ENCODE assay signal across 8 cellular contexts in genomic region chr16:67537270-67537635, GRCh38.
DNase-seq lines count a peak whose midpoint lies in the region; ATAC-seq and TF ChIP-seq lines count a peak whose summit lies in the region.

No MANE protein-coding gene starts in this region.

- CTCF ChIA-PET in AG04449 (lab: Yijun Ruan, JAX): interaction anchor here (1.2 to 11.0 kb wide), 4 partner anchors 9 to 127 kb away, joined by 3 to 138 read pairs (median 60); no protein-coding TSS in a partner anchor

- no peak for TF ChIP-seq CTCF in AG04449 (IDR thresholded peaks at IDR 0.05; ENCODE audit: insufficient read depth, low read length, missing control alignments)

- H3K4me3 ChIP-seq in AG04449 (ENCODE audit: low read depth, low read length): peak overlapping the region; percentile 68

- H3K4me3 Mint-ChIP-seq in central memory CD8-positive, alpha-beta T cell: peak overlapping the region; percentile 77

- H3K9me3 Mint-ChIP-seq in central memory CD8-positive, alpha-beta T cell: no peaks in the 10 kb centered on the region

- POLR2A ChIA-PET in AG04449 (lab: Yijun Ruan, JAX): interaction anchor here (0.6 to 0.9 kb wide), 2 partner anchors 43 to 106 kb away, joined by 3 read pairs; no protein-coding TSS in a partner anchor

- H3K36me3 Mint-ChIP-seq in central memory CD8-positive, alpha-beta T cell (ENCODE audit: insufficient read depth): peaks cover 6% of the 10 kb centered on the region

- peaks cover 51% of the 10 kb centered on the region for H3K4me1 Mint-ChIP-seq in central memory CD8-positive, alpha-beta T cell

- no peak for DNase-seq in AG04449 (ENCODE audit: low read depth, low spot score)
- DNase-seq in T-helper 9 cell: peak; percentile 58
- no peak for DNase-seq in central memory CD8-positive, alpha-beta T cell (ENCODE audit: low spot score in 2 of 2)
- peak; percentile 68 for DNase-seq in kidney tubule cell (ENCODE audit: low spot score)
- DNase-seq in stimulated activated CD4-positive, alpha-beta T cell treated with anti-CD3 and anti-CD28 coated beads, Interleukin-4, amount 100 ng/mL, for 48 hours (ENCODE audit: low read depth in 2 of 2): peak; percentile 37 to 43
- DNase-seq in T1000 (lab: John Stamatoyannopoulos, UW): no peak

- H3K27ac Mint-ChIP-seq in central memory CD8-positive, alpha-beta T cell (ENCODE audit: low read depth): peak overlapping the region; percentile 91

- ATAC-seq in GM21825 (IDR thresholded peaks at IDR 0.05; ENCODE audit: unreplicated experiment) (peak; percentile 31), GM18868 (IDR thresholded peaks at IDR 0.05; ENCODE audit: unreplicated experiment) (no peak)
- peak; percentile 40 for ATAC-seq in central memory CD8-positive, alpha-beta T cell (replicated peaks; ENCODE audit: extremely low read depth, poor library complexity, severe bottlenecking)

- H3K27me3 Mint-ChIP-seq in central memory CD8-positive, alpha-beta T cell: peaks cover 10% of the 10 kb centered on the region

Comparison
In these comparisons a context has a peak if more than half of its experiments do, and no peak if none do; other contexts are left out.
1. DNase-seq: peak in T-helper 9 cell (single experiment), kidney tubule cell (single experiment) and stimulated activated CD4-positive, alpha-beta T cell treated with anti-CD3 and anti-CD28 coated beads, Interleukin-4, amount 100 ng/mL, for 48 hours (2 of 2); none in AG04449 (single experiment), central memory CD8-positive, alpha-beta T cell (0 of 2) and T1000 (single experiment).